Comparison of ENCODE assay signal across 1 cellular context in the genomic region with DNA sequence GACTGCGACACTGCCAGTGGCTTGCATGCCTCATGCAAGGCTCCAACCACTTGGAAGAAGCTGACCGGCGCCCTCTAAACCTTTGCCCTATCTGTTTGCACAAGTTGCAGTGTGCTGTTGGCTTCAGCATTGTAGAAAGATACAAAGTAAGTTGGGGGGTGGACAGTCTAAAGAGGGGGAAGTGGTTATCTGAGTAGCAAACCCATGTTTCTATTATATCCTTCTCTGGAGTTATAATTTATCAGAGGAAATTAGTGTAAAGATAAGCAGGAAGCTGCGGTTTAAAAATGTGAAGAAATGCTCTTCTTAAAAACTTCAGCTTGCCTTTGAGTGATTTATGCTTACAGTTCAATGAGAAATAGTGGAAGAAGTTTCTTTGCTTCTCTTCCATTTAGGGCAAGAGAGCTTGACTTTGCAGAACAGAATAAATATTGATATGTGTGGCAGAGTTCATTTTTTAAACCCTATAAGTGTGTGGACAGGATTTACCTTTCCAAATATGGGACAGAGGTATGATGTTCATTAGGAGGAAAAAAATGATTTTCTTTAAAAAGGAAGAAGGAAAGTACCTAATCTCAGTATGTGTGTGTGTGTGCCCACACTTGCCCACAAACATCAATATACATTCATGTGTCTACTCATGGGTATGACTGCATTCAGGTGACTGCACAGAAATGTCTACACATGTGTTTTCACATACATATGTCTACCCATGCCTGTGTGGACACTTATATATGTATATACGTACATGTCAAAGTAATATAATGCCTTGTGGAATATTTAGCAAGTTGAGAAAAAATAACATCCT.
TF ChIP-seq lines count a peak whose summit lies in the region.

No MANE protein-coding gene starts in this region.

TF ChIP-seq in K562, 482 proteins besides CTCF, POLR2A, EP300 and RAD21 (continued from another document):
- TF ChIP-seq FOXM1 (IDR thresholded peaks at IDR 0.05; ENCODE audit: low read depth), result no peak
- TF ChIP-seq FOXM1 (CRISPR knock-in tag; IDR thresholded peaks at IDR 0.05; ENCODE audit: low read depth), result no peak
- TF ChIP-seq, protein P1, sequence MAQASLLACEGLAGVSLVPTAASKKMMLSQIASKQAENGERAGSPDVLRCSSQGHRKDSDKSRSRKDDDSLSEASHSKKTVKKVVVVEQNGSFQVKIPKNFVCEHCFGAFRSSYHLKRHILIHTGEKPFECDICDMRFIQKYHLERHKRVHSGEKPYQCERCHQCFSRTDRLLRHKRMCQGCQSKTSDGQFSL (CRISPR knock-in tag; IDR thresholded peaks at IDR 0.05), result no peak
- TF ChIP-seq, protein P1 (tag; IDR thresholded peaks at IDR 0.05), result no peak
- TF ChIP-seq WHSC1 (IDR thresholded peaks at IDR 0.05; ENCODE audit: low read length), result no peak
- TF ChIP-seq ZNF263 (CRISPR knock-in tag; IDR thresholded peaks at IDR 0.05; ENCODE audit: borderline replicate concordance), result no peak
- TF ChIP-seq ZNF232 (CRISPR knock-in tag; IDR thresholded peaks at IDR 0.05), result no peak
- TF ChIP-seq ZBTB7A (IDR thresholded peaks at IDR 0.05; ENCODE audit: borderline replicate concordance, control insufficient read depth, low read depth, low read length), result no peak
- TF ChIP-seq, protein P2, sequence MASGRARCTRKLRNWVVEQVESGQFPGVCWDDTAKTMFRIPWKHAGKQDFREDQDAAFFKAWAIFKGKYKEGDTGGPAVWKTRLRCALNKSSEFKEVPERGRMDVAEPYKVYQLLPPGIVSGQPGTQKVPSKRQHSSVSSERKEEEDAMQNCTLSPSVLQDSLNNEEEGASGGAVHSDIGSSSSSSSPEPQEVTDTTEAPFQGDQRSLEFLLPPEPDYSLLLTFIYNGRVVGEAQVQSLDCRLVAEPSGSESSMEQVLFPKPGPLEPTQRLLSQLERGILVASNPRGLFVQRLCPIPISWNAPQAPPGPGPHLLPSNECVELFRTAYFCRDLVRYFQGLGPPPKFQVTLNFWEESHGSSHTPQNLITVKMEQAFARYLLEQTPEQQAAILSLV (tag; IDR thresholded peaks at IDR 0.05), result no peak
- TF ChIP-seq U2AF1 (optimal IDR thresholded peaks at IDR 0.05; ENCODE audit: low read depth, low read length), result no peak
- no peak for TF ChIP-seq PHF21A (IDR thresholded peaks at IDR 0.05; ENCODE audit: borderline replicate concordance, low read depth)
- TF ChIP-seq TCF3 (CRISPR knock-in tag; IDR thresholded peaks at IDR 0.05), result peak; percentile 79
- no peak for TF ChIP-seq GATAD2A (IDR thresholded peaks at IDR 0.05)
- no peak for TF ChIP-seq MCM3 (IDR thresholded peaks at IDR 0.05)
- TF ChIP-seq ZNF644 (tag; IDR thresholded peaks at IDR 0.05; ENCODE audit: low read depth), result no peak
- no peak for TF ChIP-seq TGIF2 (CRISPR knock-in tag; IDR thresholded peaks at IDR 0.05)
- TF ChIP-seq NFIC (IDR thresholded peaks at IDR 0.05), result 0 out of 2 replicates have a peak, but pooled peaks have one; percentile 11
- peak; percentile 53 for TF ChIP-seq SOX6 (IDR thresholded peaks at IDR 0.05)
- no peak for TF ChIP-seq NEUROD1 (IDR thresholded peaks at IDR 0.05; ENCODE audit: borderline replicate concordance, low read depth, low read length, partially characterized antibody)
- TF ChIP-seq PHB2 (IDR thresholded peaks at IDR 0.05; ENCODE audit: low read depth), result no peak
- no peak for TF ChIP-seq NELFE (IDR thresholded peaks at IDR 0.05; ENCODE audit: insufficient read depth, insufficient read length)
- TF ChIP-seq, protein P3, sequence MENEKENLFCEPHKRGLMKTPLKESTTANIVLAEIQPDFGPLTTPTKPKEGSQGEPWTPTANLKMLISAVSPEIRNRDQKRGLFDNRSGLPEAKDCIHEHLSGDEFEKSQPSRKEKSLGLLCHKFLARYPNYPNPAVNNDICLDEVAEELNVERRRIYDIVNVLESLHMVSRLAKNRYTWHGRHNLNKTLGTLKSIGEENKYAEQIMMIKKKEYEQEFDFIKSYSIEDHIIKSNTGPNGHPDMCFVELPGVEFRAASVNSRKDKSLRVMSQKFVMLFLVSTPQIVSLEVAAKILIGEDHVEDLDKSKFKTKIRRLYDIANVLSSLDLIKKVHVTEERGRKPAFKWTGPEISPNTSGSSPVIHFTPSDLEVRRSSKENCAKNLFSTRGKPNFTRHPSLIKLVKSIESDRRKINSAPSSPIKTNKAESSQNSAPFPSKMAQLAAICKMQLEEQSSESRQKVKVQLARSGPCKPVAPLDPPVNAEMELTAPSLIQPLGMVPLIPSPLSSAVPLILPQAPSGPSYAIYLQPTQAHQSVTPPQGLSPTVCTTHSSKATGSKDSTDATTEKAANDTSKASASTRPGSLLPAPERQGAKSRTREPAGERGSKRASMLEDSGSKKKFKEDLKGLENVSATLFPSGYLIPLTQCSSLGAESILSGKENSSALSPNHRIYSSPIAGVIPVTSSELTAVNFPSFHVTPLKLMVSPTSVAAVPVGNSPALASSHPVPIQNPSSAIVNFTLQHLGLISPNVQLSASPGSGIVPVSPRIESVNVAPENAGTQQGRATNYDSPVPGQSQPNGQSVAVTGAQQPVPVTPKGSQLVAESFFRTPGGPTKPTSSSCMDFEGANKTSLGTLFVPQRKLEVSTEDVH (IDR thresholded peaks at IDR 0.05; ENCODE audit: low read depth, partially characterized antibody), result no peak
- TF ChIP-seq CEBPB (tag; IDR thresholded peaks at IDR 0.05), result 0 out of 2 replicates have a peak, but pooled peaks have one; percentile 25
- no peak for TF ChIP-seq HSF4 (CRISPR knock-in tag; IDR thresholded peaks at IDR 0.05; ENCODE audit: borderline replicate concordance)
- no peak for TF ChIP-seq THRAP3 (IDR thresholded peaks at IDR 0.05; ENCODE audit: borderline replicate concordance)
- no peak for TF ChIP-seq PTTG1 (tag; IDR thresholded peaks at IDR 0.05; ENCODE audit: low read depth)
- TF ChIP-seq, protein P4, sequence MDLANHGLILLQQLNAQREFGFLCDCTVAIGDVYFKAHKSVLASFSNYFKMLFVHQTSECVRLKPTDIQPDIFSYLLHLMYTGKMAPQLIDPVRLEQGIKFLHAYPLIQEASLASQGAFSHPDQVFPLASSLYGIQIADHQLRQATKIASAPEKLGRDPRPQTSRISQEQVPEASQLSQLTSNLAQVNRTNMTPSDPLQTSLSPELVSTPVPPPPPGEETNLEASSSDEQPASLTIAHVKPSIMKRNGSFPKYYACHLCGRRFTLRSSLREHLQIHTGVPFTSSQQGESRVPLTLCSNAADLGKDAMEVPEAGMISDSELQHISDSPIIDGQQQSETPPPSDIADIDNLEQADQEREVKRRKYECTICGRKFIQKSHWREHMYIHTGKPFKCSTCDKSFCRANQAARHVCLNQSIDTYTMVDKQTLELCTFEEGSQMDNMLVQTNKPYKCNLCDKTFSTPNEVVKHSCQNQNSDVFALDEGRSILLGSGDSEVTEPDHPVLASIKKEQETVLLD (IDR thresholded peaks at IDR 0.05), result no peak
- no peak for TF ChIP-seq TFAM (CRISPR knock-in tag; conservative IDR thresholded peaks at IDR 0.05)
- no peak for TF ChIP-seq RBM39 (optimal IDR thresholded peaks at IDR 0.05; ENCODE audit: low read depth, low read length)
- TF ChIP-seq ZNF76 (CRISPR knock-in tag; IDR thresholded peaks at IDR 0.05; ENCODE audit: borderline replicate concordance), result no peak
- no peak for TF ChIP-seq ZKSCAN1 (IDR thresholded peaks at IDR 0.05; ENCODE audit: low read depth, low read length)
